10 cellular contexts compared by ENCODE assay signal in the genomic region with DNA sequence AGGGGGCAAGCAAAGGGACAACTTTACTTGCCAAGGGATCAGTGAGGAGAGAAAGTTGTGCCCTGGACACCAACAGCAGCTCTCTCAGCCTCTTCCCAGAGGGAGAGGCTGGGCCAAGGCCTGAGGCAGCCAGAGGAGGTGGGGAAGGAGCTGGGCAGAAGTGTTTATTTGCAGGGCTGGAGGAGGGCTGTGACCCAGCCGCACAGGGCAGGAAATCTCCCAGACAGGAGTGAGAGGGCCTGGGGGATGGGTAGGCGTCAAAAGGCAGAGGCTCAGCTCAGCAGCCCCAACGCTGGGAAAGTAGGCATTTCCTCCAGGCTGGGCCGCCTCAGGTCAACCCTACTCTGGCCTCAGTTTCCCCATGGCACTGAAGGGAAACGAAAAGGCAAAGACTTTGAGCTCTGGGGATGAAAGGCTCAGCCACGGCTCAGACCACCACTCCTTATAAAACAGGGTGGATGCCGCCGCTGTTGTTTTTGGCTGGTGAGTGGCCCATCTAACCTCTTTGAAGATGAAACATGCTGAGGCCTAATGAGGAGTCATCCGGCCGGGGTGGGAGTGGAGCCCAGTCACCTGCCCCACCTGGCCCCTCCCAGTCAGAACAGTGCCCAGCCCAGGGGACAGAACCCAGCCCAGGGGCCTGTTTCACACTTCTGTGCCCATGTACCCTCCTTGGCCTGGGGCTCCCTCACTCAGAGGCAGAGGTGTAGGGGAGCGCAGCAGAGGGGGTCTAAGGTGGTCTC. TPM values are rescaled to one million over a fixed set of nuclear protein-coding genes. Genes with fewer than 3 reads are reported as not detected.
A peak's percentile ranks its signal among the peaks of the same experiment; 100 is the strongest.
DNase-seq lines count a peak whose midpoint lies in the region; ATAC-seq and TF ChIP-seq lines count a peak whose summit lies in the region.
"Had no signal": no experiment of that assay in that cellular context is flagged by ENCODE, and none has a peak within 500 bp of the region (broad histone marks: within the 10 kb centered on the region; RNA-seq: fewer than 3 reads in every experiment).

No MANE protein-coding gene starts in this region.

- ATAC-seq in left cardiac atrium: peak; percentile 51 to 66
- ATAC-seq in activated naive CD4-positive, alpha-beta T cell treated with anti-CD3 and anti-CD28 coated beads, Interleukin-2, amount 50 U/mL, for 72 hours: peak in 1 of 2 donors; percentile 29
- ATAC-seq in upper lobe of right lung: peak; percentile 80
- ATAC-seq in GM21381 (IDR thresholded peaks at IDR 0.05; ENCODE audit: unreplicated experiment): no peak

- H3K9me3 ChIP-seq in upper lobe of right lung (no peaks in the 10 kb centered on the region), Caco-2 (no peaks in the 10 kb centered on the region)

- H3K27me3 ChIP-seq in upper lobe of right lung: no peaks in the 10 kb centered on the region
- H3K27me3 ChIP-seq in Caco-2 (replicated peaks; ENCODE audit: control insufficient read depth, insufficient read depth, low read length): no peaks in the 10 kb centered on the region

- H3K27ac ChIP-seq in upper lobe of right lung: peak overlapping the region; percentile 4

- CTCF ChIA-PET in Caco-2 (lab: Charles Lee): no interaction called here

- TF ChIP-seq CTCF in upper lobe of right lung (IDR thresholded peaks at IDR 0.05): no peak
- no peak for TF ChIP-seq CTCF in Caco-2 (IDR thresholded peaks at IDR 0.05; ENCODE audit: insufficient read depth in 1 of 2, low read depth in 1 of 2, low read length in 1 of 2, severe bottlenecking in 1 of 2, unreplicated experiment in 1 of 2)

- BruUV-seq in Caco-2 (replicated peaks; lab: Mats Ljungman, UMichigan): no TSS peak

- no peaks in the 10 kb centered on the region for H3K27me3 Mint-ChIP-seq in Caco-2 (ENCODE audit: insufficient read depth, unreplicated experiment)

- intact Hi-C loops in left cardiac atrium (cut with DNase I) (no loop called here), cardiac septum (cut with DNase I) (no loop called here), upper lobe of right lung (cut with DNase I) (no loop called here), Caco-2 (cut with micrococcal nuclease; ENCODE audit: unreplicated experiment) (no loop called here)

- H3K4me3 Mint-ChIP-seq in Caco-2 (ENCODE audit: unreplicated experiment): no peak overlapping the region

- no peaks in the 10 kb centered on the region for H3K9me3 Mint-ChIP-seq in activated naive CD4-positive, alpha-beta T cell treated with anti-CD3 and anti-CD28 coated beads, Interleukin-2, amount 50 U/mL, for 72 hours
- no peaks in the 10 kb centered on the region for H3K9me3 Mint-ChIP-seq in Caco-2 (ENCODE audit: unreplicated experiment)

- no peaks in the 10 kb centered on the region for H3K36me3 ChIP-seq in upper lobe of right lung
- no peaks in the 10 kb centered on the region for H3K36me3 ChIP-seq in Caco-2 (ENCODE audit: control insufficient read depth, insufficient read depth, low read length)

- H3K4me1 Mint-ChIP-seq in Caco-2 (ENCODE audit: low read depth, unreplicated experiment): peaks cover 29% of the 10 kb centered on the region

- H3K27ac Mint-ChIP-seq in activated naive CD4-positive, alpha-beta T cell treated with anti-CD3 and anti-CD28 coated beads, Interleukin-2, amount 50 U/mL, for 72 hours: peak overlapping the region; percentile 24 to 39
- H3K27ac Mint-ChIP-seq in Caco-2 (ENCODE audit: unreplicated experiment): no peak overlapping the region

- peaks cover 43% of the 10 kb centered on the region for H3K4me1 ChIP-seq in upper lobe of right lung
- H3K4me1 ChIP-seq in Caco-2: peaks cover 38% of the 10 kb centered on the region

- POLR2A ChIA-PET in Caco-2 (lab: Charles Lee): no interaction called here

- no peaks in the 10 kb centered on the region for H3K36me3 Mint-ChIP-seq in activated naive CD4-positive, alpha-beta T cell treated with anti-CD3 and anti-CD28 coated beads, Interleukin-2, amount 50 U/mL, for 72 hours
- H3K36me3 Mint-ChIP-seq in Caco-2 (ENCODE audit: insufficient read depth, unreplicated experiment): no peaks in the 10 kb centered on the region

- H3K4me3 ChIP-seq in upper lobe of right lung (no peak overlapping the region), Caco-2 (ENCODE audit: low read depth, low read length) (no peak overlapping the region)

- DNase-seq in left cardiac atrium (no peak), cardiac septum (ENCODE audit: low spot score) (no peak), left kidney (ENCODE audit: low read depth, low spot score) (peak; percentile 72), upper lobe of right lung (peak; percentile 78), Caco-2 (no peak)
- DNase-seq in activated naive CD4-positive, alpha-beta T cell treated with anti-CD3 and anti-CD28 coated beads, Interleukin-2, amount 50 U/mL, for 72 hours (ENCODE audit: low spot score in 2 of 2): no peak
- DNase-seq in stimulated activated CD4-positive, alpha-beta T cell treated with anti-CD3 and anti-CD28 coated beads, Interleukin-12 subunit alpha, Interleukin-12 subunit beta, amount 100 ng/mL, for 4 hours: no peak
- DNase-seq: COR-L47, NCI-H1092 had no signal

RNA-seq across cellular contexts. Expression of a gene that starts 21.9 kb away (rescaled TPM):
- total RNA-seq in left cardiac atrium: 10 to 100 TPM; 22.1 to 24.8 TPM
- 25.6 TPM for total RNA-seq in cardiac septum
- 10 to 100 TPM in 1 of 2 donors, 1 to 10 TPM in 1; 6.8 to 10.8 TPM for total RNA-seq in activated naive CD4-positive, alpha-beta T cell treated with anti-CD3 and anti-CD28 coated beads, Interleukin-2, amount 50 U/mL, for 72 hours
- total RNA-seq in upper lobe of right lung: 37.7 TPM
- 29.9 and 31.4 TPM in 2 replicates for total RNA-seq in Caco-2 (2022)

RNA-seq across cellular contexts. Expression of a gene that starts 33.9 kb away (rescaled TPM):
- total RNA-seq in left cardiac atrium (10 to 100 TPM; 11.9 to 12.4 TPM), cardiac septum (15.2 TPM), upper lobe of right lung (8.6 TPM), Caco-2 (2022) (19.3 and 21.6 TPM in 2 replicates)
- 10 to 100 TPM; 23.8 to 39.2 TPM for total RNA-seq in activated naive CD4-positive, alpha-beta T cell treated with anti-CD3 and anti-CD28 coated beads, Interleukin-2, amount 50 U/mL, for 72 hours

RNA-seq across cellular contexts. Expression of a gene that starts 47.9 kb away (rescaled TPM):
- total RNA-seq in left cardiac atrium (10 to 100 TPM; 18.4 to 24.7 TPM), cardiac septum (10.6 TPM), upper lobe of right lung (1.7 TPM), Caco-2 (2022) (2.5 and 7.4 TPM in 2 replicates)
- 1 to 10 TPM; 3.7 to 6.8 TPM for total RNA-seq in activated naive CD4-positive, alpha-beta T cell treated with anti-CD3 and anti-CD28 coated beads, Interleukin-2, amount 50 U/mL, for 72 hours

Comparison
In these comparisons a context has a peak if more than half of its experiments do, and no peak if none do; other contexts are left out.
1. DNase-seq: peak in left kidney (single experiment) and upper lobe of right lung (single experiment); none in left cardiac atrium (single experiment), cardiac septum (single experiment), activated naive CD4-positive, alpha-beta T cell treated with anti-CD3 and anti-CD28 coated beads, Interleukin-2, amount 50 U/mL, for 72 hours (0 of 2), Caco-2 (0 of 2) and stimulated activated CD4-positive, alpha-beta T cell treated with anti-CD3 and anti-CD28 coated beads, Interleukin-12 subunit alpha, Interleukin-12 subunit beta, amount 100 ng/mL, for 4 hours (single experiment).